ENCODE assay signal across 8 cellular contexts in genomic region chr10:101840741-101841453, GRCh38. TPM values are rescaled to one million over a fixed set of nuclear protein-coding genes. Genes with fewer than 3 reads are reported as not detected.
DNase-seq lines count a peak whose midpoint lies in the region; ATAC-seq and TF ChIP-seq lines count a peak whose summit lies in the region.

No MANE protein-coding gene starts in this region.

- peak overlapping the region; percentile 77 for H3K4me3 Mint-ChIP-seq in activated CD8-positive, alpha-beta T cell treated with anti-CD3 and anti-CD28 coated beads for 36 hours

- POLR2A ChIA-PET in activated CD8-positive, alpha-beta T cell treated with anti-CD3 and anti-CD28 coated beads for 36 hours (lab: Charles Lee): interaction anchor here (0.8 to 5.1 kb wide), 8 partner anchors 8 to 275 kb away, joined by 3 to 27 read pairs (median 4); partner anchors contain the start of gene OGA

- intact Hi-C loops in activated CD8-positive, alpha-beta T cell treated with anti-CD3 and anti-CD28 coated beads for 36 hours (cut with micrococcal nuclease): loop anchor here (2.0 to 5.0 kb wide), 2 partner anchors 170 to 231 kb away; no protein-coding TSS in a partner anchor

- no peaks in the 10 kb centered on the region for H3K36me3 ChIP-seq in ectodermal cell (ENCODE audit: control insufficient read depth, insufficient read depth, low read length)

- peaks cover 14% of the 10 kb centered on the region for H3K27me3 Mint-ChIP-seq in activated CD8-positive, alpha-beta T cell treated with anti-CD3 and anti-CD28 coated beads for 36 hours

- H3K4me3 ChIP-seq in AG10803 (ENCODE audit: low read length) (peak overlapping the region; percentile 40), ectodermal cell (ENCODE audit: insufficient read depth, low read depth, low read length) (peak overlapping the region; percentile 57)

- peak; percentile 60 for ATAC-seq in GM19025 (IDR thresholded peaks at IDR 0.05; ENCODE audit: low read depth, unreplicated experiment)
- peak; percentile 61 for ATAC-seq in HG03378 (IDR thresholded peaks at IDR 0.05; ENCODE audit: unreplicated experiment)
- peak; percentile 65 for ATAC-seq in activated CD8-positive, alpha-beta T cell treated with anti-CD3 and anti-CD28 coated beads for 36 hours

- peaks cover 35% of the 10 kb centered on the region for H3K27me3 ChIP-seq in ectodermal cell (ENCODE audit: control insufficient read depth, insufficient read depth, low read length, poor library complexity, severe bottlenecking)

- peaks cover 33% of the 10 kb centered on the region for H3K4me1 ChIP-seq in ectodermal cell (ENCODE audit: control insufficient read depth, insufficient read depth, low read length)

- no peak overlapping the region for H3K27ac Mint-ChIP-seq in activated CD8-positive, alpha-beta T cell treated with anti-CD3 and anti-CD28 coated beads for 36 hours

- no peak overlapping the region for H3K27ac ChIP-seq in ectodermal cell (ENCODE audit: insufficient read depth, low read depth, low read length, poor library complexity, severe bottlenecking)

- DNase-seq in AG10803 (ENCODE audit: low read depth): peak; percentile 73
- DNase-seq in NCI-H69 (lab: John Stamatoyannopoulos, UW): peak; percentile 87
- DNase-seq in activated CD8-positive, alpha-beta T cell treated with anti-CD3 and anti-CD28 coated beads for 36 hours: peak; percentile 85
- DNase-seq in lung microvascular endothelial cell (ENCODE audit: low read depth in 2 of 2): peak; percentile 88
- peak; percentile 56 to 64 (median 60) for DNase-seq in stimulated activated CD4-positive, alpha-beta T cell treated with anti-CD3 and anti-CD28 coated beads, TNF-alpha, amount 100 ng/mL, for 48 hours (ENCODE audit: low read depth in 3 of 3)

- H3K36me3 Mint-ChIP-seq in activated CD8-positive, alpha-beta T cell treated with anti-CD3 and anti-CD28 coated beads for 36 hours (ENCODE audit: low read depth): no peaks in the 10 kb centered on the region

- H3K9me3 Mint-ChIP-seq in activated CD8-positive, alpha-beta T cell treated with anti-CD3 and anti-CD28 coated beads for 36 hours: no peaks in the 10 kb centered on the region

- WGBS in ectodermal cell, 2 experiments: 2% methylated on average over 46 of the region's 46 CpGs

- H3K4me1 Mint-ChIP-seq in activated CD8-positive, alpha-beta T cell treated with anti-CD3 and anti-CD28 coated beads for 36 hours (ENCODE audit: low read depth): peaks cover 45% of the 10 kb centered on the region

- CTCF ChIA-PET in activated CD8-positive, alpha-beta T cell treated with anti-CD3 and anti-CD28 coated beads for 36 hours (lab: Charles Lee): interaction anchor here (0.6 to 10.8 kb wide), 69 partner anchors 8 to 699 kb away, joined by 3 to 200 read pairs (median 5); partner anchors contain the start of genes HPS6, NPM3 and OGA

- peak; percentile 87 for TF ChIP-seq CTCF in AG10803 (conservative IDR thresholded peaks at IDR 0.05; ENCODE audit: low read length)
- peak; percentile 97 for TF ChIP-seq CTCF in activated CD8-positive, alpha-beta T cell treated with anti-CD3 and anti-CD28 coated beads for 36 hours (IDR thresholded peaks at IDR 0.05)

- H3K9me3 ChIP-seq in ectodermal cell (ENCODE audit: control insufficient read depth, low read length): no peaks in the 10 kb centered on the region

RNA-seq across cellular contexts. Expression of gene KCNIP2, which starts 2.7 kb away (rescaled TPM):
- 1 to 10 TPM; 2.4 to 3.1 TPM for total RNA-seq in activated CD8-positive, alpha-beta T cell treated with anti-CD3 and anti-CD28 coated beads for 36 hours
- polyA plus RNA-seq in ectodermal cell (2013, experiment 1 of 4): 9.7 TPM
- 9.2 TPM for polyA plus RNA-seq in ectodermal cell (2013, experiment 2 of 4)
- 7.5 TPM for polyA plus RNA-seq in ectodermal cell (2013, experiment 3 of 4)
- polyA plus RNA-seq in ectodermal cell (2013, experiment 4 of 4): 11.9 TPM
- under 0.01 and 0.20 TPM in 2 replicates for total RNA-seq in lung microvascular endothelial cell

RNA-seq across cellular contexts. Expression of gene OGA, which starts 22.7 kb away (rescaled TPM):
- 100 to 1,000 TPM; 125 to 130 TPM for total RNA-seq in activated CD8-positive, alpha-beta T cell treated with anti-CD3 and anti-CD28 coated beads for 36 hours
- polyA plus RNA-seq in ectodermal cell (2013, experiment 1 of 4): 153 TPM
- polyA plus RNA-seq in ectodermal cell (2013, experiment 2 of 4): 178 TPM
- polyA plus RNA-seq in ectodermal cell (2013, experiment 3 of 4): 120 TPM
- 142 TPM for polyA plus RNA-seq in ectodermal cell (2013, experiment 4 of 4)
- 43.8 and 64.3 TPM in 2 replicates for total RNA-seq in lung microvascular endothelial cell

RNA-seq across cellular contexts. Expression of gene NPM3, which starts 57.7 kb away (rescaled TPM):
- 100 to 1,000 TPM; 235 to 264 TPM for total RNA-seq in activated CD8-positive, alpha-beta T cell treated with anti-CD3 and anti-CD28 coated beads for 36 hours
- polyA plus RNA-seq in ectodermal cell (2013, experiment 1 of 4): 71.5 TPM
- 65.6 TPM for polyA plus RNA-seq in ectodermal cell (2013, experiment 2 of 4)
- 66.9 TPM for polyA plus RNA-seq in ectodermal cell (2013, experiment 3 of 4)
- polyA plus RNA-seq in ectodermal cell (2013, experiment 4 of 4): 78.8 TPM
- total RNA-seq in lung microvascular endothelial cell: 57.9 and 91.1 TPM in 2 replicates
